In the genomic region with DNA sequence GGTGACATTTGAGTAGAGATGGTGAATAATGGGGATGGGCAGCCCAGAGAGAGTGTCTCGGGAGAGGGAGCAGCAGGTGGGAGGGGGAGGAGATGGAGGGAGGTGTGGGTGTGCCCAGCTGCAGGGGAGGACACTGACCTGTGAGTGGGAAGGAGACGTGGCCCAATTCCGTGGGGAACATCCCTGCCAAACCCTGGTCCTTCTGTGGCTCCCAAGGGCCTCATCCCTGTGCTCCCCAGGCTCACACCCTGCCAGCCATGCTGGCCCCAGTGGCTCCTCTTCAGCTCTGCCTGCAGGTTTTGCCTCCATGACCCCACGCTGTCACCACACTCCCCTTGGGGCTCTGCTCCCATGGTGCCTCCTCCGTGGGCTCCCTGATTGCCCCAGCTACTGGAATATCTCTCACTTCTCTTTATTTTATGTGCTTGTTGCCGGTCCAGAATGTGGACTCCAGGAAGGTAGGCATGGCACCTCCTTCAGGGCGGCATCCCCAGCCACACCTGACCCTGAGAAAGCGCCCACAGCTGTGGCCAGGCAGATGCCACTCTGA, we compare ENCODE assay signal across 34 cellular contexts. TPM values are rescaled to one million over a fixed set of nuclear protein-coding genes. Genes with fewer than 3 reads are reported as not detected.
"Had no signal": no experiment of that assay in that cellular context is flagged by ENCODE, and none has a peak within 500 bp of the region (broad histone marks: within the 10 kb centered on the region; RNA-seq: fewer than 3 reads in every experiment).

No MANE protein-coding gene starts in this region.

- H3K27ac ChIP-seq: heart right ventricle, hepatocyte, left lung, lower lobe of right lung, neural progenitor cell, pancreas, prostate gland, suprapubic skin, thoracic aorta, tibial artery, uterus had no signal

- H3K4me1 ChIP-seq: heart right ventricle, left lung, lower lobe of right lung, neural progenitor cell, pancreas, prostate gland, suprapubic skin, tibial artery, uterus had no signal

- H3K9me3 Mint-ChIP-seq: natural killer cell, nephron progenitor cell, neural progenitor cell had no signal

- H3K4me3 ChIP-seq: heart right ventricle, hepatocyte, left lung, lower lobe of right lung, neural progenitor cell, pancreas, prostate gland, suprapubic skin, thoracic aorta, tibial artery, uterus had no signal

- FAIRE-seq: keratinocyte, pancreas, small intestine had no signal

- DNase-seq: heart right ventricle; kidney glomerular epithelial cell; left cardiac atrium; left lung; lower lobe of right lung; mammary epithelial cell; mesenchymal stem cell; naive B cell; natural killer cell; nephron progenitor cell; pancreas; retina; right cardiac atrium; small intestine; stimulated activated CD4-positive, alpha-beta T cell treated with anti-CD3 and anti-CD28 coated beads, Interleukin-1b, Interleukin-23, amount 100 ng/mL, for 48 hours; stimulated activated CD4-positive, alpha-beta T cell treated with anti-CD3 and anti-CD28 coated beads, Interleukin-4, amount 100 ng/mL, for 1 hour; stimulated activated naive B cell treated with anti-CD40 and anti-IgM and Interleukin-4, amounts not matched to agents 10 μg/mL and 1 μg/mL and 100 μg/mL, for 72 hours; stimulated activated naive CD8-positive, alpha-beta T cell treated with anti-CD3 and anti-CD28 coated beads, Interleukin-15, Interleukin-2, amounts not matched to agents 100 U/mL and 50 U/mL, for 24 hours; trophoblast cell; uterus had no signal

- H3K36me3 Mint-ChIP-seq: mesothelial cell of epicardium, natural killer cell had no signal

- H2AFZ ChIP-seq: hepatocyte, neural progenitor cell had no signal

- H3K4me3 Mint-ChIP-seq: mesothelial cell of epicardium; natural killer cell; nephron progenitor cell; neural progenitor cell; stimulated activated naive B cell treated with anti-CD40 and anti-IgM and Interleukin-4, amounts not matched to agents 10 μg/mL and 1 μg/mL and 100 μg/mL, for 72 hours had no signal

- H3K4me2 ChIP-seq: hepatocyte, neural progenitor cell had no signal

- H3K9ac ChIP-seq: neural progenitor cell had no signal

- H3K79me2 ChIP-seq: hepatocyte had no signal

- H3K27me3 ChIP-seq: hepatocyte, neural progenitor cell, pancreas, uterus had no signal

- ATAC-seq: heart right ventricle; left cardiac atrium; left lung; lower lobe of right lung; natural killer cell; pancreas; right cardiac atrium; sciatic nerve; stimulated activated naive B cell treated with anti-CD40 and anti-IgM and Interleukin-4, amounts not matched to agents 10 μg/mL and 1 μg/mL and 100 μg/mL, for 72 hours; stimulated activated naive CD8-positive, alpha-beta T cell treated with anti-CD3 and anti-CD28 coated beads, Interleukin-15, Interleukin-2, amounts not matched to agents 100 U/mL and 50 U/mL, for 24 hours had no signal

- H3K27ac Mint-ChIP-seq: mesothelial cell of epicardium; naive B cell; natural killer cell; nephron progenitor cell; neural progenitor cell; stimulated activated naive B cell treated with anti-CD40 and anti-IgM and Interleukin-4, amounts not matched to agents 10 μg/mL and 1 μg/mL and 100 μg/mL, for 72 hours had no signal

- H3K36me3 ChIP-seq: heart right ventricle, left lung, lower lobe of right lung, neural progenitor cell, pancreas, prostate gland, suprapubic skin, thoracic aorta, tibial artery, uterus had no signal

- H3K4me1 Mint-ChIP-seq: mesothelial cell of epicardium, natural killer cell had no signal

- H3K9me3 ChIP-seq: lower lobe of right lung, pancreas, prostate gland, suprapubic skin, thoracic aorta, tibial artery, uterus had no signal

RNA-seq across cellular contexts. Expression of a gene that starts 7.0 kb away (rescaled TPM):
- total RNA-seq: heart right ventricle, hepatocyte, left cardiac atrium, liver, mammary epithelial cell, mesothelial cell of epicardium, mononuclear cell, natural killer cell, omental fat pad, pancreas, right cardiac atrium, subcutaneous adipose tissue, suprapubic skin, thoracic aorta, ureter had no signal
- polyA plus RNA-seq: heart right ventricle, hepatocyte, keratinocyte, liver, mammary epithelial cell, pancreas, right cardiac atrium, small intestine had no signal

RNA-seq across cellular contexts. Expression of a gene that starts 44.5 kb away (rescaled TPM):
- total RNA-seq: mononuclear cell had no signal
